ENCODE assay signal across 8 cellular contexts in genomic region chr11:65121447-65121864, GRCh38. TPM values are rescaled to one million over a fixed set of nuclear protein-coding genes. Genes with fewer than 3 reads are reported as not detected.
DNase-seq lines count a peak whose midpoint lies in the region; ATAC-seq and TF ChIP-seq lines count a peak whose summit lies in the region.

No MANE protein-coding gene starts in this region.

- DNase-seq in BJ (ENCODE audit: low read depth): no peak
- DNase-seq in Karpas-422: peak; percentile 63
- DNase-seq in lower lobe of right lung: no peak
- peak; percentile 57 for DNase-seq in transverse colon
- DNase-seq in DMS153 (lab: John Stamatoyannopoulos, UW): no peak
- no peak for DNase-seq in midbrain (lab: John Stamatoyannopoulos, UW)

- H3K36me3 ChIP-seq in BJ (ENCODE audit: control insufficient read depth, insufficient read depth, low read length) (peaks cover 12% of the 10 kb centered on the region), Karpas-422 (ENCODE audit: insufficient read depth, low read length) (peaks cover 23% of the 10 kb centered on the region; the same call in 1 of the 2 replicates), lower lobe of right lung (peaks cover 60% of the 10 kb centered on the region), transverse colon (peaks cover 0 to 42% (median 11%) of the 10 kb centered on the region in 4 donors)

- H2AFZ ChIP-seq in Karpas-422 (ENCODE audit: low read length): no peak overlapping the region

- TF ChIP-seq POLR2A in transverse colon (IDR thresholded peaks at IDR 0.05): no peak

- H3K9me2 ChIP-seq in Karpas-422 (replicated peaks; ENCODE audit: insufficient read depth, low read length): no peaks in the 10 kb centered on the region

- H3K4me2 ChIP-seq in Karpas-422 (ENCODE audit: low read depth, low read length, poor library complexity, severe bottlenecking): peak overlapping the region; percentile 97

- H3K27me3 Mint-ChIP-seq in brain: peaks cover 8% of the 10 kb centered on the region

- peak overlapping the region; percentile 95 for H3K27ac ChIP-seq in Karpas-422 (ENCODE audit: low read length)
- H3K27ac ChIP-seq in lower lobe of right lung: peak overlapping the region; percentile 95
- peak overlapping the region; percentile 89 to 97 (median 96) for H3K27ac ChIP-seq in transverse colon

- WGBS in transverse colon (ENCODE audit: low coverage in 1 of 2), 2 donors: 0 to 1% methylated on average over 2 to 22 of the region's 22 CpGs

- ATAC-seq in lower lobe of right lung (no peak), HG03025 (IDR thresholded peaks at IDR 0.05; ENCODE audit: low FRiP score, unreplicated experiment) (no peak)

- CTCF ChIA-PET in BJ (lab: Yijun Ruan, JAX): interaction anchor here (0.8 to 2.0 kb wide), 8 partner anchors 9 to 108 kb away, joined by 3 to 21 read pairs (median 4); partner anchors contain the start of genes ARL2, SYVN1 and TM7SF2

- TF ChIP-seq CTCF in BJ (IDR thresholded peaks at IDR 0.05; ENCODE audit: insufficient read depth, low read depth, low read length) (no peak), brain (conservative IDR thresholded peaks at IDR 0.05) (no peak), lower lobe of right lung (IDR thresholded peaks at IDR 0.05) (no peak), transverse colon (IDR thresholded peaks at IDR 0.05) (peak in 1 of 5 experiments; percentile 31)

- intact Hi-C loops in lower lobe of right lung (cut with DNase I) (no loop called here), transverse colon (cut with DNase I; ENCODE audit: low total_unique reads) (no loop called here)

- peaks cover 35% of the 10 kb centered on the region for H3K79me2 ChIP-seq in Karpas-422 (ENCODE audit: low read length)

- POLR2A ChIA-PET in BJ (lab: Charles Lee): interaction anchor here (0.6 to 1.2 kb wide), 6 partner anchors 10 to 193 kb away, joined by 3 to 13 read pairs (median 4); partner anchors contain the start of genes CDC42EP2 and TM7SF2

- H3K4me3 ChIP-seq in BJ (ENCODE audit: low read depth, low read length): peak overlapping the region; percentile 55
- H3K4me3 ChIP-seq in Karpas-422 (ENCODE audit: low read length): peak overlapping the region; percentile 90
- peak overlapping the region; percentile 84 for H3K4me3 ChIP-seq in lower lobe of right lung
- peak overlapping the region; percentile 54 to 94 (median 79) for H3K4me3 ChIP-seq in transverse colon

- H3K36me3 Mint-ChIP-seq in brain: peaks cover 55% of the 10 kb centered on the region

- H3K9me3 ChIP-seq in Karpas-422 (ENCODE audit: low read length) (no peaks in the 10 kb centered on the region), lower lobe of right lung (no peaks in the 10 kb centered on the region), transverse colon (no peaks in the 10 kb centered on the region)

- no peaks in the 10 kb centered on the region for H3K27me3 ChIP-seq in BJ (ENCODE audit: control insufficient read depth, insufficient read depth, low read length)
- H3K27me3 ChIP-seq in Karpas-422 (ENCODE audit: low read length): no peaks in the 10 kb centered on the region
- no peaks in the 10 kb centered on the region for H3K27me3 ChIP-seq in lower lobe of right lung (ENCODE audit: low read depth)
- no peaks in the 10 kb centered on the region for H3K27me3 ChIP-seq in transverse colon

- TF ChIP-seq EP300 in transverse colon (IDR thresholded peaks at IDR 0.05; ENCODE audit: low read depth): no peak

- in situ Hi-C loops in transverse colon (cut with MboI; ENCODE audit: low pct_ligation_motif_present in 1 of 4, low pct_unique_long_range_greater_than_20kb in 1 of 4, low sequenced_read_pairs in 3 of 4): no loop called here

- peaks cover 53% of the 10 kb centered on the region for H3K4me1 ChIP-seq in Karpas-422 (ENCODE audit: low read length)
- peaks cover 37% of the 10 kb centered on the region for H3K4me1 ChIP-seq in lower lobe of right lung
- peaks cover 16 to 37% (median 26%) of the 10 kb centered on the region in 4 donors for H3K4me1 ChIP-seq in transverse colon

- H3K4me1 Mint-ChIP-seq in brain: peaks cover 67% of the 10 kb centered on the region

- H3K9ac ChIP-seq in Karpas-422 (ENCODE audit: low read length): peak overlapping the region; percentile 98

- peak overlapping the region; percentile 98 to 100 (median 99) for H3K27ac Mint-ChIP-seq in brain

- no peaks in the 10 kb centered on the region for H4K20me1 ChIP-seq in Karpas-422 (ENCODE audit: insufficient read depth, low read depth, low read length)

- H3K9me3 Mint-ChIP-seq in brain: peaks cover 0 to 4% (median 2%) of the 10 kb centered on the region in 5 experiments

- H3K4me3 Mint-ChIP-seq in brain: peak overlapping the region; percentile 99 to 100 (median 99)

RNA-seq across cellular contexts. Expression of gene FAU, which starts 0.5 kb away (rescaled TPM):
- polyA plus RNA-seq in BJ (2011; rRNA removed): 474 and 610 TPM in 2 replicates
- 135 and 210 TPM in 2 replicates for polyA minus RNA-seq in BJ (2011; rRNA and poly(A)+ RNA removed)
- total RNA-seq in Karpas-422 (2014; rRNA removed; shearing (Covaris generic); ENCODE audit: low replicate concordance): 662 and 1,340 TPM in 2 replicates
- polyA plus RNA-seq in brain (ENCODE audit: insufficient read depth, low read depth, low replicate concordance): 1,714 TPM
- total RNA-seq in lower lobe of right lung: 766 TPM
- 100 to 1,000 TPM; 594 to 986 (median 662) TPM for total RNA-seq in transverse colon

RNA-seq across cellular contexts. Expression of gene MRPL49, which starts 0.7 kb away (rescaled TPM):
- polyA plus RNA-seq in BJ (2011; rRNA removed) (54.4 and 68.5 TPM in 2 replicates), brain (ENCODE audit: insufficient read depth, low read depth, low replicate concordance) (101 TPM)
- 18.6 and 26.8 TPM in 2 replicates for polyA minus RNA-seq in BJ (2011; rRNA and poly(A)+ RNA removed)
- 44.5 and 65.8 TPM in 2 replicates for total RNA-seq in Karpas-422 (2014; rRNA removed; shearing (Covaris generic); ENCODE audit: low replicate concordance)
- total RNA-seq in lower lobe of right lung (40.8 TPM), transverse colon (100 to 1,000 TPM in 1 of 4 donors, 10 to 100 TPM in 3; 10.5 to 119 (median 60.9) TPM)

RNA-seq across cellular contexts. Expression of gene ZNHIT2, which starts 4.0 kb away (rescaled TPM):
- 3.6 and 4.6 TPM in 2 replicates for polyA plus RNA-seq in BJ (2011; rRNA removed)
- 1.4 and 1.9 TPM in 2 replicates for polyA minus RNA-seq in BJ (2011; rRNA and poly(A)+ RNA removed)
- total RNA-seq in Karpas-422 (2014; rRNA removed; shearing (Covaris generic); ENCODE audit: low replicate concordance): 11.3 and 18.0 TPM in 2 replicates
- 14.0 TPM for polyA plus RNA-seq in brain (ENCODE audit: insufficient read depth, low read depth, low replicate concordance)
- 9.5 TPM for total RNA-seq in lower lobe of right lung
- 10 to 100 TPM in 3 of 4 donors, 1 to 10 TPM in 1; 9.6 to 40.8 (median 12.2) TPM for total RNA-seq in transverse colon

RNA-seq across cellular contexts. Expression of gene TM7SF2, which starts 9.8 kb away (rescaled TPM):
- polyA plus RNA-seq in BJ (2011; rRNA removed): 5.0 and 8.2 TPM in 2 replicates
- polyA minus RNA-seq in BJ (2011; rRNA and poly(A)+ RNA removed): 2.4 and 3.6 TPM in 2 replicates
- 160 and 161 TPM in 2 replicates for total RNA-seq in Karpas-422 (2014; rRNA removed; shearing (Covaris generic); ENCODE audit: low replicate concordance)
- polyA plus RNA-seq in brain (ENCODE audit: insufficient read depth, low read depth, low replicate concordance): 143 TPM
- 38.8 TPM for total RNA-seq in lower lobe of right lung
- 10 to 100 TPM; 29.4 to 59.5 (median 42.3) TPM for total RNA-seq in transverse colon

RNA-seq across cellular contexts. Expression of gene SYVN1, which starts 12.9 kb away (rescaled TPM):
- polyA plus RNA-seq in BJ (2011; rRNA removed) (13.3 and 33.4 TPM in 2 replicates), brain (ENCODE audit: insufficient read depth, low read depth, low replicate concordance) (35.4 TPM)
- polyA minus RNA-seq in BJ (2011; rRNA and poly(A)+ RNA removed): 31.7 and 40.2 TPM in 2 replicates
- 73.6 and 118 TPM in 2 replicates for total RNA-seq in Karpas-422 (2014; rRNA removed; shearing (Covaris generic); ENCODE audit: low replicate concordance)
- total RNA-seq in lower lobe of right lung (68.1 TPM), transverse colon (10 to 100 TPM; 20.5 to 72.6 (median 51.9) TPM)

Comparison
In these comparisons a context has a peak if more than half of its experiments do, and no peak if none do; other contexts are left out.
1. DNase-seq: peak in Karpas-422 (single experiment) and transverse colon (single experiment); none in BJ (single experiment), lower lobe of right lung (single experiment), DMS153 (single experiment) and midbrain (single experiment).
2. Peak in every context shown above with its lines, with median percentiles within 50 percentile points of each other: H3K4me3 ChIP-seq and H3K27ac ChIP-seq.